Comparison of ENCODE assay signal across 9 cellular contexts in genomic region chr11:66882540-66882939, GRCh38. TPM values are rescaled to one million over a fixed set of nuclear protein-coding genes. Genes with fewer than 3 reads are reported as not detected.
DNase-seq lines count a peak whose midpoint lies in the region; ATAC-seq, FAIRE-seq and TF ChIP-seq lines count a peak whose summit lies in the region.
"Had no signal": no experiment of that assay in that cellular context is flagged by ENCODE, and none has a peak within 500 bp of the region (broad histone marks: within the 10 kb centered on the region; RNA-seq: fewer than 3 reads in every experiment).

No MANE protein-coding gene starts in this region.

- H3K27ac ChIP-seq in SK-N-MC (no peak overlapping the region), HepG2 (ENCODE audit: extremely low read length, insufficient read depth, low read length) (no peak overlapping the region), skeletal muscle tissue (ENCODE audit: low read depth, low read length) (no peak overlapping the region)

- H3K9ac ChIP-seq in SK-N-MC (ENCODE audit: insufficient read length) (peak overlapping the region; percentile 7), HepG2 (ENCODE audit: insufficient read depth, low read depth, low read length) (no peak overlapping the region), skeletal muscle tissue (ENCODE audit: low read depth in 1 of 3, low read length in 3 of 3) (peak overlapping the region in 2 of 3 donors; percentile 34 to 69)

- no peak overlapping the region for H2AFZ ChIP-seq in HepG2 (ENCODE audit: low read length)

- no peaks in the 10 kb centered on the region for H3K9me3 ChIP-seq in SK-N-MC (ENCODE audit: low read depth, low read length)
- H3K9me3 ChIP-seq in HepG2 (ENCODE audit: low read length), result no peaks in the 10 kb centered on the region
- no peaks in the 10 kb centered on the region for H3K9me3 ChIP-seq in skeletal muscle tissue (ENCODE audit: control insufficient read depth in 3 of 3, low read length in 3 of 3)

- no peak for ATAC-seq in HepG2

- 100% methylated on average over 7 of the region's 12 CpGs for WGBS in HepG2 (ENCODE audit: low lambda C conversion rate)

- H3K4me3 ChIP-seq in SK-N-MC (peak overlapping the region; percentile 43), HepG2 (replicated peaks in 1 of 3; ENCODE audit: insufficient read depth in 1 of 3, low read depth in 2 of 3, low read length in 3 of 3) (no peak overlapping the region), skeletal muscle tissue (ENCODE audit: low read length in 3 of 3) (peak overlapping the region in 2 of 3 donors; percentile 56 to 64)

- peaks cover 27% of the 10 kb centered on the region for H3K79me2 ChIP-seq in HepG2 (ENCODE audit: insufficient read depth, low read length)

- TF ChIP-seq RAD21 in HepG2 (CRISPR knock-in tag; IDR thresholded peaks at IDR 0.05), result no peak

- H3K4me1 ChIP-seq in HepG2 (ENCODE audit: insufficient read depth, low read length) (peaks cover 29% of the 10 kb centered on the region), skeletal muscle tissue (ENCODE audit: control insufficient read depth in 3 of 3, insufficient read depth in 3 of 3, low read length in 3 of 3) (peaks cover 28 to 51% (median 45%) of the 10 kb centered on the region in 3 donors)

- DNase-seq in NCI-H1105 (lab: John Stamatoyannopoulos, UW) (peak; percentile 62), NCI-H1105 treated with DMSO at 0.1 percent for 48 hours (lab: John Stamatoyannopoulos, UW) (no peak), SK-N-MC (ENCODE audit: low read depth, low spot score) (no peak), HepG2 (ENCODE audit: low spot score) (no peak), dermis blood vessel endothelial cell (no peak), T-helper 9 cell (no peak)
- DNase-seq in stimulated activated CD4-positive, alpha-beta T cell treated with anti-CD3 and anti-CD28 coated beads, Interleukin-2, amount 100 ng/mL, for 48 hours, result no peak

- no TSS peak for BruUV-seq in HepG2 (replicated peaks; lab: Mats Ljungman, UMichigan)

- POLR2A ChIA-PET in HepG2 (lab: Yijun Ruan, JAX), result interaction anchor here (3.6 kb wide), 1 partner anchor 20 kb away, joined by 12 read pairs; no protein-coding TSS in a partner anchor

- no peak for FAIRE-seq in HepG2 (lab: Jason Lieb, UNC)
- FAIRE-seq: A204.1 had no signal

- no peaks in the 10 kb centered on the region for H3K36me3 ChIP-seq in SK-N-MC (ENCODE audit: insufficient read depth, low read length)
- H3K36me3 ChIP-seq in HepG2 (replicated peaks in 1 of 2; ENCODE audit: control insufficient read depth in 1 of 2, insufficient read depth in 2 of 2, low read length in 2 of 2), result peaks cover 3 to 13% of the 10 kb centered on the region in 2 experiments; a peak in 3 of 5 replicates
- no peaks in the 10 kb centered on the region for H3K36me3 ChIP-seq in skeletal muscle tissue (ENCODE audit: control insufficient read depth in 3 of 3, insufficient read depth in 3 of 3, low read length in 3 of 3)

- TF ChIP-seq POLR2A in HepG2 (IDR thresholded peaks at IDR 0.05; ENCODE audit: insufficient read depth in 1 of 2, low read depth in 2 of 2, low read length in 2 of 2), result no peak

- no peak for TF ChIP-seq CTCF in HepG2 (CRISPR knock-in tag; IDR thresholded peaks at IDR 0.05)

- TF ChIP-seq EP300 in HepG2 (IDR thresholded peaks at IDR 0.05; ENCODE audit: low read depth in 2 of 2, low read length in 2 of 2), result no peak
- no peak for TF ChIP-seq EP300 in HepG2 (CRISPR knock-in tag; IDR thresholded peaks at IDR 0.05; ENCODE audit: borderline replicate concordance)

- peaks cover 25% of the 10 kb centered on the region; the same call in 1 of the 2 replicates for H4K20me1 ChIP-seq in HepG2 (ENCODE audit: insufficient read depth, low read length)

- H3K27me3 ChIP-seq in HepG2 (ENCODE audit: control insufficient read depth in 1 of 2, insufficient read depth in 2 of 2, low read length in 2 of 2) (no peaks in the 10 kb centered on the region), skeletal muscle tissue (ENCODE audit: control insufficient read depth in 3 of 3, insufficient read depth in 3 of 3, low read length in 3 of 3) (no peaks in the 10 kb centered on the region)

- CTCF ChIA-PET in HepG2 (lab: Yijun Ruan, JAX; ENCODE audit: low intra/inter-chr PET ratio, low total read pairs), result interaction anchor here (1.2 kb wide), 1 partner anchor 94 kb away, joined by 5 read pairs; no protein-coding TSS in a partner anchor

- H3K4me2 ChIP-seq in HepG2 (ENCODE audit: low read depth, low read length), result no peak overlapping the region

- intact Hi-C loops in HepG2 (cut with micrococcal nuclease; ENCODE audit: unreplicated experiment), result no loop called here

- in situ Hi-C loops in HepG2 (cut with HindIII; ENCODE audit: extremely low pct_ligation_motif_present, low pct_unique_long_range_greater_than_20kb), result no loop called here

TF ChIP-seq in HepG2, 621 proteins besides CTCF, POLR2A, EP300 and RAD21:
- TF ChIP-seq NRL (CRISPR knock-in tag; IDR thresholded peaks at IDR 0.05; ENCODE audit: borderline replicate concordance) (0 out of 2 replicates have a peak, but pooled peaks have one; percentile 4), ZIK1 (CRISPR knock-in tag; IDR thresholded peaks at IDR 0.05; ENCODE audit: borderline replicate concordance, low read depth) (no peak)

RNA-seq across cellular contexts. Expression of gene LRFN4, which starts 25.7 kb away (rescaled TPM):
- total RNA-seq in HepG2 (2016; rRNA removed; fragmentation: Illumina TruSeq; extraction: Trizol) (4.4 and 6.8 TPM in 2 replicates), skeletal muscle tissue (12.0 TPM), dermis blood vessel endothelial cell (30.8 and 33.3 TPM in 2 replicates)
- 1.1 TPM in 2 replicates for total RNA-seq in HepG2 (2016; cell fraction: cytosol; rRNA removed; fragmentation: Illumina TruSeq; extraction: Trizol; ENCODE audit: low read depth)
- 3.5 and 6.4 TPM in 2 replicates for total RNA-seq in HepG2 (2016; cell fraction: insoluble cytoplasmic fraction; rRNA removed; fragmentation: Illumina TruSeq; extraction: Trizol)
- 4.1 and 5.5 TPM in 2 replicates for total RNA-seq in HepG2 (2016; cell fraction: membrane; rRNA removed; fragmentation: Illumina TruSeq; extraction: Trizol)
- total RNA-seq in HepG2 (2016; cell fraction: nucleus; rRNA removed; fragmentation: Illumina TruSeq; extraction: Trizol), result 2.9 and 5.5 TPM in 2 replicates
- polyA plus RNA-seq in HepG2 (2011; rRNA removed), result 1.3 and 2.4 TPM in 2 replicates
- 1.7 and 3.3 TPM in 2 replicates for polyA plus RNA-seq in HepG2 (2011; cell fraction: cytosol; rRNA removed)
- polyA plus RNA-seq in HepG2 (2011; cell fraction: nucleus; rRNA removed), result 7.1 and 9.6 TPM in 2 replicates
- polyA plus RNA-seq in HepG2 (2012), result 1.2 and 2.5 TPM in 2 replicates
- 1.4 and 1.5 TPM in 2 replicates for polyA plus RNA-seq in HepG2 (2016; cell fraction: cytosol; fragmentation: Illumina TruSeq; extraction: Trizol; ENCODE audit: low read depth)
- polyA plus RNA-seq in HepG2 (2016; cell fraction: insoluble cytoplasmic fraction; fragmentation: Illumina TruSeq; extraction: Trizol; ENCODE audit: low read depth), result 3.8 and 4.4 TPM in 2 replicates
- polyA plus RNA-seq in HepG2 (2016; cell fraction: membrane; fragmentation: Illumina TruSeq; extraction: Trizol; ENCODE audit: low read depth), result 3.3 and 4.1 TPM in 2 replicates
- 7.3 and 8.5 TPM in 2 replicates for polyA plus RNA-seq in HepG2 (2016; cell fraction: nucleus; fragmentation: Illumina TruSeq; extraction: Trizol; ENCODE audit: insufficient read depth, low read depth)
- polyA minus RNA-seq in HepG2 (2011; rRNA and poly(A)+ RNA removed; ENCODE audit: low replicate concordance), result 3.9 and 38.9 TPM in 2 replicates
- polyA minus RNA-seq in HepG2 (2011; cell fraction: cytosol; rRNA and poly(A)+ RNA removed), result 2.7 and 3.0 TPM in 2 replicates
- 1.1 and 1.5 TPM in 2 replicates for polyA minus RNA-seq in HepG2 (2011; cell fraction: nucleus; rRNA and poly(A)+ RNA removed)

RNA-seq across cellular contexts. Expression of gene RCE1, which starts 39.3 kb away (rescaled TPM):
- 8.0 and 22.2 TPM in 2 replicates for total RNA-seq in HepG2 (2016; rRNA removed; fragmentation: Illumina TruSeq; extraction: Trizol)
- total RNA-seq in HepG2 (2016; cell fraction: cytosol; rRNA removed; fragmentation: Illumina TruSeq; extraction: Trizol; ENCODE audit: low read depth), result 5.3 and 5.8 TPM in 2 replicates
- total RNA-seq in HepG2 (2016; cell fraction: insoluble cytoplasmic fraction; rRNA removed; fragmentation: Illumina TruSeq; extraction: Trizol), result 8.3 and 23.5 TPM in 2 replicates
- total RNA-seq in HepG2 (2016; cell fraction: membrane; rRNA removed; fragmentation: Illumina TruSeq; extraction: Trizol), result 9.8 and 10.6 TPM in 2 replicates
- 18.1 and 22.0 TPM in 2 replicates for total RNA-seq in HepG2 (2016; cell fraction: nucleus; rRNA removed; fragmentation: Illumina TruSeq; extraction: Trizol)
- polyA plus RNA-seq in HepG2 (2011; rRNA removed), result 22.4 and 29.3 TPM in 2 replicates
- 18.4 and 29.0 TPM in 2 replicates for polyA plus RNA-seq in HepG2 (2011; cell fraction: cytosol; rRNA removed)
- 56.2 and 66.8 TPM in 2 replicates for polyA plus RNA-seq in HepG2 (2011; cell fraction: nucleus; rRNA removed)
- polyA plus RNA-seq in HepG2 (2012), result 14.4 and 22.1 TPM in 2 replicates
- polyA plus RNA-seq in HepG2 (2016; cell fraction: cytosol; fragmentation: Illumina TruSeq; extraction: Trizol; ENCODE audit: low read depth), result 5.7 and 6.5 TPM in 2 replicates
- polyA plus RNA-seq in HepG2 (2016; cell fraction: insoluble cytoplasmic fraction; fragmentation: Illumina TruSeq; extraction: Trizol; ENCODE audit: low read depth), result 9.5 and 11.9 TPM in 2 replicates
- polyA plus RNA-seq in HepG2 (2016; cell fraction: membrane; fragmentation: Illumina TruSeq; extraction: Trizol; ENCODE audit: low read depth), result 8.8 and 9.5 TPM in 2 replicates
- polyA plus RNA-seq in HepG2 (2016; cell fraction: nucleus; fragmentation: Illumina TruSeq; extraction: Trizol; ENCODE audit: insufficient read depth, low read depth), result 41.3 and 46.5 TPM in 2 replicates
- polyA minus RNA-seq in HepG2 (2011; rRNA and poly(A)+ RNA removed; ENCODE audit: low replicate concordance), result 40.2 and 41.8 TPM in 2 replicates
- 11.0 and 11.1 TPM in 2 replicates for polyA minus RNA-seq in HepG2 (2011; cell fraction: cytosol; rRNA and poly(A)+ RNA removed)
- 16.7 and 18.8 TPM in 2 replicates for polyA minus RNA-seq in HepG2 (2011; cell fraction: nucleus; rRNA and poly(A)+ RNA removed)
- total RNA-seq in skeletal muscle tissue, result 14.1 TPM
- total RNA-seq in dermis blood vessel endothelial cell, result 17.0 and 27.0 TPM in 2 replicates

Comparison
In these comparisons a context has a peak if more than half of its experiments do, and no peak if none do; other contexts are left out.
1. H3K4me3 ChIP-seq: peak in SK-N-MC (single experiment) and skeletal muscle tissue (2 of 3); none in HepG2 (0 of 3).